22 cellular contexts compared by ENCODE assay signal in genomic region chr4:63226236-63226635, GRCh38.
DNase-seq lines count a peak whose midpoint lies in the region; ATAC-seq, FAIRE-seq and TF ChIP-seq lines count a peak whose summit lies in the region.
"Had no signal": no experiment of that assay in that cellular context is flagged by ENCODE, and none has a peak within 500 bp of the region (broad histone marks: within the 10 kb centered on the region; RNA-seq: fewer than 3 reads in every experiment).

No MANE protein-coding gene starts in this region.

- DNase-seq in GM23338 (ENCODE audit: low spot score) (peak; percentile 30), H1 (ENCODE audit: low read depth in 1 of 2, low spot score in 2 of 2) (no peak), mesendoderm (peak; percentile 10), DMS53 treated with DMSO at 0.1 percent for 48 hours (lab: John Stamatoyannopoulos, UW; ENCODE audit: unreplicated experiment) (no peak), head of caudate nucleus (no peak)
- DNase-seq: Caco-2; CD4-positive, CD25-positive, alpha-beta regulatory T cell; CD8-positive, alpha-beta T cell; DMS153; DMS79; EL; GDM1; GOT3; H7; HCEC 1CT had no signal

- 89% methylated on average over 1 of the region's 1 CpG; no CpG with 5 or more reads in 1 of the 2 experiments for WGBS in H1 (ENCODE audit: extremely low coverage in 1 of 2, insufficient coverage in 1 of 2, insufficient read length in 1 of 2, insufficient replicate concordance in 2 of 2, low coverage in 1 of 2, low lambda C conversion rate in 2 of 2, missing lambda C conversion rate in 1 of 2), 2 experiments
- no CpG with 5 or more reads among the region's 1 CpG for WGBS in mesendoderm (ENCODE audit: extremely low coverage, insufficient coverage, low lambda C conversion rate)

- H3K9me3 ChIP-seq in H1 (ENCODE audit: insufficient read depth in 2 of 2, low read depth in 1 of 2, low read length in 1 of 2): no peaks in the 10 kb centered on the region
- H3K9me3 ChIP-seq: BLaER1, Caco-2 had no signal

- H2AFZ ChIP-seq in GM23338 (no peak overlapping the region), H1 (ENCODE audit: low read length) (0 out of 2 replicates have a peak overlapping the region, but pooled peaks have one; percentile 17)

- no peak for TF ChIP-seq EP300 in H1 (IDR thresholded peaks at IDR 0.05; ENCODE audit: borderline replicate concordance in 1 of 2, low read depth in 2 of 2, low read length in 2 of 2)

- H2BK5ac ChIP-seq in H1 (ENCODE audit: low read depth, low read length) (0 out of 2 replicates have a peak overlapping the region, but pooled peaks have one; percentile 5), mesendoderm (ENCODE audit: low read length) (no peak overlapping the region)

- no peak overlapping the region for H2BK15ac ChIP-seq in H1 (ENCODE audit: low read length)
- H2BK15ac ChIP-seq in mesendoderm (replicated peaks; ENCODE audit: low read depth): no peak overlapping the region

- no peak overlapping the region for H4K91ac ChIP-seq in H1 (replicated peaks; ENCODE audit: insufficient read length, low read length)

- H4K8ac ChIP-seq in H1 (ENCODE audit: extremely low read depth, insufficient read depth, low read length) (no peak overlapping the region), mesendoderm (ENCODE audit: low read depth, low read length) (no peak overlapping the region)

- POLR2A ChIA-PET in H1 (lab: Charles Lee; ENCODE audit: partially characterized antibody): no interaction called here

- H3K9ac ChIP-seq in H1 (replicated peaks in 1 of 4; ENCODE audit: extremely low read depth in 1 of 4, low read depth in 3 of 4, low read length in 3 of 4): no peak overlapping the region
- no peak overlapping the region for H3K9ac ChIP-seq in mesendoderm (ENCODE audit: low read length)
- H3K9ac ChIP-seq: BLaER1 had no signal

- H3K27ac ChIP-seq in GM23338 (ENCODE audit: low read depth): no peak overlapping the region
- no peak overlapping the region for H3K27ac ChIP-seq in H1 (ENCODE audit: low read depth, low read length)
- no peak overlapping the region for H3K27ac ChIP-seq in mesendoderm (ENCODE audit: low read depth, low read length)
- H3K27ac ChIP-seq: 22Rv1, BLaER1, C4-2B had no signal

- H3K27me3 ChIP-seq in GM23338 (ENCODE audit: insufficient read depth): no peaks in the 10 kb centered on the region
- H3K27me3 ChIP-seq in H1 (replicated peaks in 1 of 4; ENCODE audit: control insufficient read depth in 3 of 4, extremely low read depth in 1 of 4, insufficient read depth in 3 of 4, low read length in 3 of 4): no peaks in the 10 kb centered on the region
- H3K27me3 ChIP-seq in mesendoderm (ENCODE audit: insufficient read depth, low read length, poor library complexity): no peaks in the 10 kb centered on the region
- H3K27me3 ChIP-seq: BLaER1 had no signal

- H3K36me3 ChIP-seq in GM23338 (ENCODE audit: insufficient read depth): no peaks in the 10 kb centered on the region
- H3K36me3 ChIP-seq in H1 (ENCODE audit: control insufficient read depth in 2 of 4, insufficient read depth in 4 of 4, low read length in 3 of 4): no peaks in the 10 kb centered on the region
- no peaks in the 10 kb centered on the region for H3K36me3 ChIP-seq in mesendoderm (ENCODE audit: control insufficient read depth, insufficient read depth, low read length)
- H3K36me3 ChIP-seq: BLaER1 had no signal

- H2BK12ac ChIP-seq in H1 (ENCODE audit: low read depth, low read length): no peak overlapping the region

- H3K18ac ChIP-seq in H1 (ENCODE audit: extremely low read depth, low read length) (no peak overlapping the region), mesendoderm (ENCODE audit: low read length) (no peak overlapping the region)

- no peak overlapping the region for H3K4me3 Mint-ChIP-seq in GM23338
- H3K4me3 Mint-ChIP-seq: B cell; CD4-positive, CD25-positive, alpha-beta regulatory T cell; CD8-positive, alpha-beta T cell had no signal

- H3K79me2 ChIP-seq in GM23338 (replicated peaks; ENCODE audit: insufficient read depth) (no peaks in the 10 kb centered on the region), H1 (ENCODE audit: control insufficient read depth in 1 of 2, insufficient read depth in 2 of 2, low read length in 2 of 2) (no peaks in the 10 kb centered on the region), mesendoderm (ENCODE audit: control insufficient read depth, insufficient read depth, low read length) (no peaks in the 10 kb centered on the region)

- TF ChIP-seq RAD21 in H1 (IDR thresholded peaks at IDR 0.05 in 1 of 2, conservative IDR thresholded peaks at IDR 0.05 in 1 of 2; ENCODE audit: low read depth in 2 of 2, low read length in 2 of 2): no peak

- peaks cover 6% of the 10 kb centered on the region; the same call in 2 of the 3 replicates for H3K4me1 Mint-ChIP-seq in GM23338
- H3K4me1 Mint-ChIP-seq: B cell; CD4-positive, CD25-positive, alpha-beta regulatory T cell had no signal

- H3K9me3 Mint-ChIP-seq in GM23338: no peaks in the 10 kb centered on the region

- no peak overlapping the region for H3K4ac ChIP-seq in H1 (replicated peaks; ENCODE audit: insufficient read length, low read depth, low read length)
- no peak overlapping the region for H3K4ac ChIP-seq in mesendoderm (ENCODE audit: low read depth, low read length)

- no peaks in the 10 kb centered on the region for H3K23me2 ChIP-seq in H1 (ENCODE audit: low read depth, low read length)

- H3K4me2 ChIP-seq in GM23338 (no peak overlapping the region), H1 (ENCODE audit: insufficient read depth in 1 of 2, low read depth in 2 of 2, low read length in 2 of 2) (no peak overlapping the region), mesendoderm (ENCODE audit: low read length) (no peak overlapping the region)
- H3K4me2 ChIP-seq: BLaER1 had no signal

- H3K79me1 ChIP-seq in H1 (ENCODE audit: low read depth, low read length) (no peaks in the 10 kb centered on the region), mesendoderm (ENCODE audit: low read length) (no peaks in the 10 kb centered on the region)

- H2BK120ac ChIP-seq in H1 (replicated peaks; ENCODE audit: low read depth, low read length) (no peak overlapping the region), mesendoderm (ENCODE audit: low read depth, low read length) (no peak overlapping the region)

- H3K4me1 ChIP-seq in GM23338 (ENCODE audit: insufficient read depth): no peaks in the 10 kb centered on the region
- no peaks in the 10 kb centered on the region for H3K4me1 ChIP-seq in H1 (replicated peaks in 1 of 4; ENCODE audit: control insufficient read depth in 3 of 4, insufficient read depth in 4 of 4, low read length in 3 of 4)
- no peaks in the 10 kb centered on the region for H3K4me1 ChIP-seq in mesendoderm (ENCODE audit: control insufficient read depth, low read depth, low read length)
- H3K4me1 ChIP-seq: BLaER1, Caco-2 had no signal

- CTCF ChIA-PET in H1 (lab: Charles Lee; ENCODE audit: partially characterized antibody): interaction anchor here (0.6 to 0.9 kb wide), 2 partner anchors 10 to 1579 kb away, joined by 3 to 4 read pairs; no protein-coding TSS in a partner anchor

- no peaks in the 10 kb centered on the region for H4K20me1 ChIP-seq in GM23338 (replicated peaks; ENCODE audit: insufficient read depth)
- H4K20me1 ChIP-seq in H1 (replicated peaks in 1 of 2; ENCODE audit: control insufficient read depth in 1 of 2, insufficient read depth in 2 of 2, low read length in 2 of 2): no peaks in the 10 kb centered on the region
- H4K20me1 ChIP-seq: BLaER1 had no signal

- intact Hi-C loops in head of caudate nucleus (cut with DNase I): no loop called here

- no peak for ATAC-seq in GM23338
- no peak for ATAC-seq in HG02678 (IDR thresholded peaks at IDR 0.05; ENCODE audit: unreplicated experiment)
- ATAC-seq: CD8-positive, alpha-beta T cell; GM12878 had no signal

- H3F3A ChIP-seq in GM23338 (replicated peaks; ENCODE audit: low read depth): no peaks in the 10 kb centered on the region

- H3K27me3 Mint-ChIP-seq in GM23338 (ENCODE audit: insufficient read depth, low read depth, poor library complexity): peaks cover 3% of the 10 kb centered on the region
- H3K27me3 Mint-ChIP-seq: B cell; CD4-positive, CD25-positive, alpha-beta regulatory T cell had no signal

- H3K27ac Mint-ChIP-seq in GM23338: no peak overlapping the region; the same call in 1 of the 2 replicates
- H3K27ac Mint-ChIP-seq: B cell; CD4-positive, CD25-positive, alpha-beta regulatory T cell; CD8-positive, alpha-beta T cell had no signal

- TF ChIP-seq CTCF in GM23338 (conservative IDR thresholded peaks at IDR 0.05; ENCODE audit: low read depth in 2 of 2): no peak
- TF ChIP-seq CTCF in H1 (IDR thresholded peaks at IDR 0.05; ENCODE audit: control extremely low read depth in 1 of 3, insufficient read depth in 1 of 3, low read depth in 1 of 3, low read length in 3 of 3): no peak

- H3K4me3 ChIP-seq in GM23338 (no peak overlapping the region), H1 (ENCODE audit: extremely low read depth in 1 of 4, insufficient read depth in 2 of 4, low read depth in 3 of 4, low read length in 4 of 4) (no peak overlapping the region), mesendoderm (ENCODE audit: low read length) (no peak overlapping the region)
- H3K4me3 ChIP-seq: BLaER1, GM12878 had no signal

- H3K36me3 Mint-ChIP-seq in GM23338 (ENCODE audit: low read depth): no peaks in the 10 kb centered on the region
- H3K36me3 Mint-ChIP-seq: CD4-positive, CD25-positive, alpha-beta regulatory T cell; CD8-positive, alpha-beta T cell had no signal

- no peak overlapping the region for H2BK20ac ChIP-seq in H1 (ENCODE audit: low read length)

- H3K9me2 ChIP-seq in GM23338 (ENCODE audit: insufficient read depth): peaks cover 3% of the 10 kb centered on the region; the same call in 1 of the 2 replicates

- TF ChIP-seq POLR2A in H1 (IDR thresholded peaks at IDR 0.05; ENCODE audit: control extremely low read depth in 1 of 2, low read depth in 2 of 2, low read length in 2 of 2): no peak

- no peak overlapping the region for H3K56ac ChIP-seq in H1 (replicated peaks; ENCODE audit: insufficient read length, low read depth, low read length)
- no peak overlapping the region for H3K56ac ChIP-seq in mesendoderm (ENCODE audit: low read length)

- H3K23ac ChIP-seq in H1 (ENCODE audit: insufficient read length) (no peak overlapping the region), mesendoderm (ENCODE audit: low read length) (no peak overlapping the region)

- H3K14ac ChIP-seq in H1 (ENCODE audit: insufficient read length): no peak overlapping the region

- H2AK5ac ChIP-seq in H1 (ENCODE audit: low read depth, low read length) (no peak overlapping the region), mesendoderm (ENCODE audit: low read length) (no peak overlapping the region)

- no peak for FAIRE-seq in H1 (lab: Jason Lieb, UNC)
- FAIRE-seq: A204.1, GM12878 had no signal

- H4K5ac ChIP-seq in H1 (ENCODE audit: insufficient read length, low read depth, low read length) (no peak overlapping the region), mesendoderm (ENCODE audit: low read length) (no peak overlapping the region)

TF ChIP-seq in H1, 55 proteins besides CTCF, POLR2A, EP300 and RAD21:
- TF ChIP-seq CEBPB (IDR thresholded peaks at IDR 0.05; ENCODE audit: low read depth, low read length) (peak; percentile 51; the same call in 1 of the 2 replicates), NRF1 (IDR thresholded peaks at IDR 0.05; ENCODE audit: low read depth, low read length) (no peak)
- TF ChIP-seq, protein P1, sequence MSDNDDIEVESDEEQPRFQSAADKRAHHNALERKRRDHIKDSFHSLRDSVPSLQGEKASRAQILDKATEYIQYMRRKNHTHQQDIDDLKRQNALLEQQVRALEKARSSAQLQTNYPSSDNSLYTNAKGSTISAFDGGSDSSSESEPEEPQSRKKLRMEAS (IDR thresholded peaks at IDR 0.05): no peak

Comparison
In these comparisons a context has a peak if more than half of its experiments do, and no peak if none do; other contexts are left out.
1. DNase-seq: peak in GM23338 (single experiment) and mesendoderm (single experiment); none in H1 (0 of 2), DMS53 treated with DMSO at 0.1 percent for 48 hours (single experiment) and head of caudate nucleus (0 of 42).